8 cellular contexts compared by ENCODE assay signal in genomic region chr2:17754773-17755425, GRCh38. TPM values are rescaled to one million over a fixed set of nuclear protein-coding genes. Genes with fewer than 3 reads are reported as not detected.
DNase-seq lines count a peak whose midpoint lies in the region; ATAC-seq and TF ChIP-seq lines count a peak whose summit lies in the region.

No MANE protein-coding gene starts in this region.

- peak overlapping the region; percentile 97 for H3K4me3 ChIP-seq in PC-3 (ENCODE audit: low read length)
- H3K4me3 ChIP-seq in prostate gland = peak overlapping the region; percentile 93 to 97

- peaks cover 4% of the 10 kb centered on the region; the same call in 1 of the 2 replicates for H4K20me1 ChIP-seq in PC-3 (ENCODE audit: low read length)

- no peak for ATAC-seq in PC-3
- ATAC-seq in HG02884 (IDR thresholded peaks at IDR 0.05; ENCODE audit: unreplicated experiment) = no peak

- no peaks in the 10 kb centered on the region for H3F3A ChIP-seq in PC-3 (ENCODE audit: low read length, unreplicated experiment)

- no peak for TF ChIP-seq CTCF in PC-3 (conservative IDR thresholded peaks at IDR 0.05; ENCODE audit: low read depth, low read length)
- no peak for TF ChIP-seq CTCF in endothelial cell (IDR thresholded peaks at IDR 0.05; ENCODE audit: unreplicated experiment)
- no peak for TF ChIP-seq CTCF in prostate gland (IDR thresholded peaks at IDR 0.05)

- peak overlapping the region; percentile 91 for H3K4me2 ChIP-seq in PC-3 (ENCODE audit: low read length)

- H3K4me1 Mint-ChIP-seq in endothelial cell (ENCODE audit: unreplicated experiment) = peaks cover 18% of the 10 kb centered on the region

- peaks cover 95% of the 10 kb centered on the region for H3K79me2 ChIP-seq in PC-3 (ENCODE audit: low read length)

- H3K9ac ChIP-seq in PC-3 (ENCODE audit: low read length) = peak overlapping the region; percentile 96

- H3K9me3 Mint-ChIP-seq in endothelial cell (ENCODE audit: unreplicated experiment) = no peaks in the 10 kb centered on the region

- H3K9me3 ChIP-seq in PC-3 (ENCODE audit: low read length) (no peaks in the 10 kb centered on the region), prostate gland (no peaks in the 10 kb centered on the region)

- H3K4me1 ChIP-seq in PC-3 (ENCODE audit: insufficient read depth, low read length) (peaks cover 31% of the 10 kb centered on the region), prostate gland (replicated peaks) (no peaks in the 10 kb centered on the region)

- H3K9me2 ChIP-seq in PC-3 (replicated peaks; ENCODE audit: low read length) = no peaks in the 10 kb centered on the region

- no peak for TF ChIP-seq POLR2A in prostate gland (IDR thresholded peaks at IDR 0.05)

- H3K27me3 Mint-ChIP-seq in endothelial cell (ENCODE audit: unreplicated experiment) = peaks cover 5% of the 10 kb centered on the region

- peak overlapping the region; percentile 92 for H2AFZ ChIP-seq in PC-3 (ENCODE audit: low read length)

- no peaks in the 10 kb centered on the region for H3K36me3 ChIP-seq in PC-3 (ENCODE audit: low read depth, low read length)
- no peaks in the 10 kb centered on the region for H3K36me3 ChIP-seq in prostate gland

- H3K27ac ChIP-seq in PC-3 (ENCODE audit: low read length) (peak overlapping the region; percentile 95; the same call in 1 of the 2 replicates), prostate gland (no peak overlapping the region)

- peak overlapping the region; percentile 97 for H3K27ac Mint-ChIP-seq in endothelial cell (ENCODE audit: unreplicated experiment)

- 17% methylated on average over 8 of the region's 8 CpGs for WGBS in prostate gland

- H3K4me3 Mint-ChIP-seq in endothelial cell (ENCODE audit: unreplicated experiment) = peak overlapping the region; percentile 97

- POLR2A ChIA-PET in PC-3 (lab: Charles Lee; ENCODE audit: unreplicated experiment) = no interaction called here

- H3K27me3 ChIP-seq in PC-3 (ENCODE audit: low read length) = no peaks in the 10 kb centered on the region
- no peaks in the 10 kb centered on the region for H3K27me3 ChIP-seq in prostate gland (replicated peaks; ENCODE audit: insufficient read depth)

- H3K36me3 Mint-ChIP-seq in endothelial cell (ENCODE audit: low read depth, unreplicated experiment) = peaks cover 7% of the 10 kb centered on the region

- intact Hi-C loops in PC-3 (cut with micrococcal nuclease) (no loop called here), prostate gland (cut with DNase I) (loop anchor here (10.0 kb wide), 1 partner anchor 1090 kb away; the partner anchor contains the start of gene CYRIA)

- CTCF ChIA-PET in PC-3 (lab: Charles Lee) = no interaction called here

- TSS peak; percentile 46 for BruUV-seq in PC-3 (replicated peaks; lab: Mats Ljungman, UMichigan)

- peak; percentile 27 for DNase-seq in NCI-H146 (lab: John Stamatoyannopoulos, UW)
- no peak for DNase-seq in NCI-H146 treated with DMSO at 0.1 percent for 48 hours (lab: John Stamatoyannopoulos, UW; ENCODE audit: unreplicated experiment)
- peak; percentile 12 for DNase-seq in PC-3
- no peak for DNase-seq in endothelial cell (ENCODE audit: low spot score)
- no peak for DNase-seq in prostate gland (ENCODE audit: low spot score)
- DNase-seq in D341Med (ENCODE audit: low spot score) = no peak
- DNase-seq in dedifferentiated amniotic fluid mesenchymal stem cell (ENCODE audit: extremely low spot score) = no peak

RNA-seq across cellular contexts. Expression of gene GEN1, which starts 1.0 kb away (rescaled TPM):
- total RNA-seq in PC-3 (2014; rRNA removed) = 21.1 and 21.4 TPM in 2 replicates
- 12.3 TPM for total RNA-seq in endothelial cell (ENCODE audit: unreplicated experiment)
- 10 to 100 TPM in 1 of 2 donors, 1 to 10 TPM in 1; 5.0 to 15.3 TPM for total RNA-seq in prostate gland

RNA-seq across cellular contexts. Expression of gene SMC6, which starts 1.3 kb away (rescaled TPM):
- 14.1 and 15.6 TPM in 2 replicates for total RNA-seq in PC-3 (2014; rRNA removed)
- 28.8 TPM for total RNA-seq in endothelial cell (ENCODE audit: unreplicated experiment)
- total RNA-seq in prostate gland = 10 to 100 TPM in 1 of 2 donors, 1 to 10 TPM in 1; 8.8 to 36.1 TPM

Comparison
In these comparisons a context has a peak if more than half of its experiments do, and no peak if none do; other contexts are left out.
1. DNase-seq: peak in NCI-H146 (single experiment) and PC-3 (single experiment); none in NCI-H146 treated with DMSO at 0.1 percent for 48 hours (single experiment), endothelial cell (single experiment), prostate gland (single experiment), D341Med (single experiment) and dedifferentiated amniotic fluid mesenchymal stem cell (single experiment).